Comparison of ENCODE assay signal across 1 cellular context in genomic region chr5:131218392-131218791, GRCh38.
A peak's percentile ranks its signal among the peaks of the same experiment; 100 is the strongest.
TF ChIP-seq lines count a peak whose summit lies in the region.

No MANE protein-coding gene starts in this region.

TF ChIP-seq in IMR-90, 13 proteins besides CTCF, POLR2A, EP300 and RAD21:
- TF ChIP-seq MAFK (IDR thresholded peaks at IDR 0.05; ENCODE audit: low read depth, low read length) (peak; percentile 61), ELK1 (IDR thresholded peaks at IDR 0.05; ENCODE audit: borderline replicate concordance, low read depth, low read length) (no peak), CHD1 (IDR thresholded peaks at IDR 0.05; ENCODE audit: low read depth, low read length) (no peak), MXI1 (IDR thresholded peaks at IDR 0.05; ENCODE audit: borderline replicate concordance, low read depth, low read length) (no peak), FOS (IDR thresholded peaks at IDR 0.05; ENCODE audit: low read depth, low read length) (peak; percentile 24; the same call in 1 of the 2 replicates), RFX5 (IDR thresholded peaks at IDR 0.05; ENCODE audit: low read depth, low read length) (no peak), SMC3 (IDR thresholded peaks at IDR 0.05; ENCODE audit: low read depth, low read length) (no peak), USF2 (IDR thresholded peaks at IDR 0.05; ENCODE audit: low read depth, low read length) (no peak), BHLHE40 (IDR thresholded peaks at IDR 0.05; ENCODE audit: low read depth, low read length) (0 out of 2 replicates have a peak, but pooled peaks have one; percentile 19), RCOR1 (IDR thresholded peaks at IDR 0.05; ENCODE audit: insufficient replicate concordance, low read length) (no peak), MAZ (IDR thresholded peaks at IDR 0.05; ENCODE audit: borderline replicate concordance, low read depth, low read length) (no peak), CEBPB (IDR thresholded peaks at IDR 0.05; ENCODE audit: low read depth, low read length) (no peak), NFE2L2 (IDR thresholded peaks at IDR 0.05; ENCODE audit: low read depth, low read length) (peak; percentile 81)
TF ChIP-seq in IMR-90: peak in this region for 4.
